10 cellular contexts compared by ENCODE assay signal in the genomic region with DNA sequence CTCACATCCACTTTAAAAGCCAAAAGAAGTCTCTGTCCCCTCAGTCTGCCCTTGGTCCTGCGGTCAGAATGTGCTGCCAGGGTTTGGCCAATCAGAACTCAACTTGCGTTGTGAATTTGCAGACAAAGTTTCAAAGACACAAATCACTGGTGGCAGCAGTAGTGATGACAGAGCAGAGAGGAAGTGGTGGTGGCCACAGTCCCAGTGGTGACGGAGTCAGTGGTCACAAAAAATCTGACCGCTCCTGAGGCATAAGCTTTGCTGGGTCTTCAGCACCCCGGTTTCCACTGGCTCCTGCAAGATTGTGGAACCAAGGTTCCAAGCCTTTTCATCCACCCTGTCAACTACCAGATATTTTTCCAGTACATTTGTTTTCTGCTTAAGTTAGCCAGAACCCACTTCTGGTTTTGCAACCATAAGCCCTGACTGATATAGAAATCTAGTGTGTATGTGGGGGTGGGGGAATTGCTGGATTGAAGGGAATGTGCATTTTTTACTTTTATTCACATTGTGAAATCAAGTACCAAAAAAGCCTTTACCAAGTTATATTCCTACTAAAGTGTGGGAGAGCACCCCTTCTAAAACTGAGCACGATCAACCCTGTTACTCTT.
DNase-seq lines count a peak whose midpoint lies in the region; ATAC-seq and TF ChIP-seq lines count a peak whose summit lies in the region.
"Had no signal": no experiment of that assay in that cellular context is flagged by ENCODE, and none has a peak within 500 bp of the region (broad histone marks: within the 10 kb centered on the region; RNA-seq: fewer than 3 reads in every experiment).

No MANE protein-coding gene starts in this region.

- H3K36me3 Mint-ChIP-seq in activated T-helper 17 cell treated with anti-CD3 and anti-CD28 coated beads, Interleukin-2, amount 50 U/mL, for 72 hours (ENCODE audit: low read depth), result no peaks in the 10 kb centered on the region
- no peaks in the 10 kb centered on the region for H3K36me3 Mint-ChIP-seq in MCF 10A (ENCODE audit: insufficient read depth, unreplicated experiment)

- H3K9me3 Mint-ChIP-seq in activated T-helper 17 cell treated with anti-CD3 and anti-CD28 coated beads, Interleukin-2, amount 50 U/mL, for 72 hours, result peaks cover 10% of the 10 kb centered on the region
- peaks cover 15% of the 10 kb centered on the region for H3K9me3 Mint-ChIP-seq in MCF 10A (ENCODE audit: unreplicated experiment)

- peak overlapping the region; percentile 20 for H3K4me3 Mint-ChIP-seq in activated T-helper 17 cell treated with anti-CD3 and anti-CD28 coated beads, Interleukin-2, amount 50 U/mL, for 72 hours
- H3K4me3 Mint-ChIP-seq in MCF 10A (ENCODE audit: unreplicated experiment), result no peak overlapping the region
- H3K4me3 Mint-ChIP-seq: naive thymus-derived CD8-positive, alpha-beta T cell had no signal

- CTCF ChIA-PET in MCF 10A (lab: Yijun Ruan, JAX), result no interaction called here

- peaks cover 69% of the 10 kb centered on the region for H3K27me3 Mint-ChIP-seq in activated T-helper 17 cell treated with anti-CD3 and anti-CD28 coated beads, Interleukin-2, amount 50 U/mL, for 72 hours
- peaks cover 87% of the 10 kb centered on the region for H3K27me3 Mint-ChIP-seq in MCF 10A (ENCODE audit: insufficient read depth, unreplicated experiment)

- BruUV-seq in MCF 10A (replicated peaks; lab: Mats Ljungman, UMichigan), result no TSS peak

- intact Hi-C loops in MCF 10A (cut with micrococcal nuclease), result no loop called here

- peak overlapping the region; percentile 18 for H3K27ac Mint-ChIP-seq in activated T-helper 17 cell treated with anti-CD3 and anti-CD28 coated beads, Interleukin-2, amount 50 U/mL, for 72 hours
- no peak overlapping the region for H3K27ac Mint-ChIP-seq in MCF 10A (ENCODE audit: low read depth, unreplicated experiment)
- H3K27ac Mint-ChIP-seq: naive thymus-derived CD8-positive, alpha-beta T cell had no signal

- peaks cover 5% of the 10 kb centered on the region for H3K4me1 Mint-ChIP-seq in activated T-helper 17 cell treated with anti-CD3 and anti-CD28 coated beads, Interleukin-2, amount 50 U/mL, for 72 hours
- no peaks in the 10 kb centered on the region for H3K4me1 Mint-ChIP-seq in MCF 10A (ENCODE audit: insufficient read depth, unreplicated experiment)
- H3K4me1 Mint-ChIP-seq: naive thymus-derived CD8-positive, alpha-beta T cell had no signal

- DNase-seq in stimulated activated CD4-positive, alpha-beta T cell treated with anti-CD3 and anti-CD28 coated beads, Interleukin-2, amount 100 ng/mL, for 48 hours, result peak; percentile 11 to 23
- no peak for DNase-seq in stimulated activated CD4-positive, alpha-beta T cell treated with anti-CD3 and anti-CD28 coated beads, Interleukin-4, amount 100 ng/mL, for 4 hours
- DNase-seq in NCI-H2171 (lab: John Stamatoyannopoulos, UW) (no peak), MCF 10A (ENCODE audit: unreplicated experiment) (no peak), SK-N-DZ (ENCODE audit: low spot score) (no peak), T1000 (lab: John Stamatoyannopoulos, UW) (no peak)
- DNase-seq: Caco-2; naive thymus-derived CD8-positive, alpha-beta T cell had no signal

- TF ChIP-seq CTCF in MCF 10A (IDR thresholded peaks at IDR 0.05; ENCODE audit: unreplicated experiment), result no peak

- ATAC-seq in HG03108 (IDR thresholded peaks at IDR 0.05; ENCODE audit: unreplicated experiment), result peak; percentile 97
- ATAC-seq in activated T-helper 17 cell treated with anti-CD3 and anti-CD28 coated beads, Interleukin-2, amount 50 U/mL, for 72 hours (replicated peaks), result peak; percentile 94
- ATAC-seq: naive thymus-derived CD8-positive, alpha-beta T cell had no signal

- POLR2A ChIA-PET in MCF 10A (lab: Yijun Ruan, JAX), result no interaction called here

Comparison
In these comparisons a context has a peak if more than half of its experiments do, and no peak if none do; other contexts are left out.
1. DNase-seq: peak in stimulated activated CD4-positive, alpha-beta T cell treated with anti-CD3 and anti-CD28 coated beads, Interleukin-2, amount 100 ng/mL, for 48 hours (2 of 2); none in stimulated activated CD4-positive, alpha-beta T cell treated with anti-CD3 and anti-CD28 coated beads, Interleukin-4, amount 100 ng/mL, for 4 hours (0 of 2), NCI-H2171 (single experiment), MCF 10A (single experiment), SK-N-DZ (single experiment) and T1000 (single experiment).